1 cellular context compared by ENCODE assay signal in the genomic region with DNA sequence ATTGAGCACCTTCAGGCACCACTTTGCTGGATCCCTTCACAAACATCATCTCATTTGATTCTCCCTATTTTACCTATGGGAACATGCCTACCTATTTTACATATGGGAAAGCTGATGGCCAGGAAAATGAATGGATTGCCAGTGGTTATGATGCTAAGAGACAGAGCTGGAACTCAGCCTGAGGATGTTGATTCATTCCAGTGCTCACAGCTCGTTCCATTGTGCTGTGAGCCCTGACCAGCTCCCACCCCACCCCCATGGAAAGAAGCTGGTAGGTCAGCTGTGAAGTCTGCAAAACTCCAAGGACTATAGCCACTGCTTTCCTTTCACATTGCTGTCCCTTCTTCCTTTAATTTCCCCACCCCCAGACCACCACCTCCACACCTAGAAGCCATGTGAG.
TF ChIP-seq lines count a peak whose summit lies in the region.

No MANE protein-coding gene starts in this region.

TF ChIP-seq in H1, 55 proteins besides CTCF, POLR2A, EP300 and RAD21:
- TF ChIP-seq BCL11A (IDR thresholded peaks at IDR 0.05; ENCODE audit: low read depth in 2 of 2, low read length in 2 of 2): no peak
- TF ChIP-seq TAF7 (optimal IDR thresholded peaks at IDR 0.05; ENCODE audit: borderline replicate concordance, low read depth, low read length): no peak
- no peak for TF ChIP-seq NRF1 (IDR thresholded peaks at IDR 0.05; ENCODE audit: low read depth, low read length)
- TF ChIP-seq SIX5 (IDR thresholded peaks at IDR 0.05; ENCODE audit: low read depth, low read length): no peak
- no peak for TF ChIP-seq TCF12 (IDR thresholded peaks at IDR 0.05; ENCODE audit: low read depth, low read length)
- TF ChIP-seq TEAD4 (IDR thresholded peaks at IDR 0.05; ENCODE audit: low read depth, low read length): no peak
- TF ChIP-seq CHD2 (IDR thresholded peaks at IDR 0.05; ENCODE audit: low read length): no peak
- TF ChIP-seq JUND (IDR thresholded peaks at IDR 0.05; ENCODE audit: low read length): no peak
- TF ChIP-seq SIRT6 (IDR thresholded peaks at IDR 0.05; ENCODE audit: low read length): no peak
- no peak for TF ChIP-seq BACH1 (IDR thresholded peaks at IDR 0.05; ENCODE audit: low read length)
- no peak for TF ChIP-seq KDM4A (IDR thresholded peaks at IDR 0.05; ENCODE audit: low read depth, low read length, severe bottlenecking)
- TF ChIP-seq JUN (IDR thresholded peaks at IDR 0.05; ENCODE audit: low read depth, low read length): no peak
- TF ChIP-seq CBX5 (IDR thresholded peaks at IDR 0.05; ENCODE audit: low read depth, low read length): no peak
- TF ChIP-seq SIN3A (conservative IDR thresholded peaks at IDR 0.05 in 1 of 2, IDR thresholded peaks at IDR 0.05 in 1 of 2; ENCODE audit: low read depth in 1 of 2, low read length in 2 of 2): no peak
- TF ChIP-seq EGR1 (IDR thresholded peaks at IDR 0.05; ENCODE audit: borderline replicate concordance, low read depth, low read length): no peak
- TF ChIP-seq, protein P1, sequence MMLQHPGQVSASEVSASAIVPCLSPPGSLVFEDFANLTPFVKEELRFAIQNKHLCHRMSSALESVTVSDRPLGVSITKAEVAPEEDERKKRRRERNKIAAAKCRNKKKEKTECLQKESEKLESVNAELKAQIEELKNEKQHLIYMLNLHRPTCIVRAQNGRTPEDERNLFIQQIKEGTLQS (IDR thresholded peaks at IDR 0.05; ENCODE audit: insufficient read depth, low read depth, low read length): no peak
- TF ChIP-seq SRF (IDR thresholded peaks at IDR 0.05; ENCODE audit: low read depth, low read length): no peak
- TF ChIP-seq ASH2L (IDR thresholded peaks at IDR 0.05; ENCODE audit: low read length): no peak
- TF ChIP-seq SAP30 (IDR thresholded peaks at IDR 0.05; ENCODE audit: insufficient read depth, insufficient replicate concordance, low read length): no peak
